In genomic region chr15:78672285-78673003, GRCh38 we compare ENCODE assay signal across 22 cellular contexts. TPM values are rescaled to one million over a fixed set of nuclear protein-coding genes. Genes with fewer than 3 reads are reported as not detected.
DNase-seq lines count a peak whose midpoint lies in the region; ATAC-seq and TF ChIP-seq lines count a peak whose summit lies in the region.
"Had no signal": no experiment of that assay in that cellular context is flagged by ENCODE, and none has a peak within 500 bp of the region (broad histone marks: within the 10 kb centered on the region; RNA-seq: fewer than 3 reads in every experiment).

No MANE protein-coding gene starts in this region.

- DNase-seq in Caco-2 (no peak), foreskin keratinocyte (peak in 1 of 2 donors; percentile 29), posterior vena cava (ENCODE audit: low spot score) (peak; percentile 20), 8988T (no peak)
- DNase-seq: GDM1; KBM-7; MV-4-11; NCI-H187 treated with DMSO at 0.1 percent for 48 hours; NCI-H345; ovary; RPMI8226; stimulated activated naive CD8-positive, alpha-beta T cell treated with anti-CD3 and anti-CD28 coated beads, Interleukin-15, amount 100 ng/mL, for 72 hours; T1000; upper lobe of left lung had no signal

- no peaks in the 10 kb centered on the region for H3K27me3 Mint-ChIP-seq in Caco-2 (ENCODE audit: insufficient read depth, unreplicated experiment)

- H3K4me1 ChIP-seq in Caco-2, result no peaks in the 10 kb centered on the region
- H3K4me1 ChIP-seq in foreskin keratinocyte, result peaks cover 5% of the 10 kb centered on the region
- H3K4me1 ChIP-seq: upper lobe of left lung had no signal

- no peaks in the 10 kb centered on the region for H3K9me3 Mint-ChIP-seq in Caco-2 (ENCODE audit: unreplicated experiment)
- H3K9me3 Mint-ChIP-seq: stimulated activated naive CD8-positive, alpha-beta T cell treated with anti-CD3 and anti-CD28 coated beads, Interleukin-15, amount 100 ng/mL, for 72 hours had no signal

- peaks cover 10% of the 10 kb centered on the region for H3K4me1 Mint-ChIP-seq in Caco-2 (ENCODE audit: low read depth, unreplicated experiment)
- H3K4me1 Mint-ChIP-seq: stimulated activated naive CD8-positive, alpha-beta T cell treated with anti-CD3 and anti-CD28 coated beads, Interleukin-15, amount 100 ng/mL, for 72 hours had no signal

- peak; percentile 23; the same call in 2 of the 3 replicates for ATAC-seq in SK-N-SH treated with all-trans-retinoic acid at 6 μM for 48 hours
- peak; percentile 53 for ATAC-seq in foreskin keratinocyte
- ATAC-seq in GM21576 (IDR thresholded peaks at IDR 0.05; ENCODE audit: unreplicated experiment), result no peak
- ATAC-seq in HG03045 (IDR thresholded peaks at IDR 0.05; ENCODE audit: unreplicated experiment), result no peak
- ATAC-seq in HG03108 (IDR thresholded peaks at IDR 0.05; ENCODE audit: unreplicated experiment), result no peak
- ATAC-seq: left lobe of liver; stimulated activated naive CD8-positive, alpha-beta T cell treated with anti-CD3 and anti-CD28 coated beads, Interleukin-15, amount 100 ng/mL, for 72 hours had no signal

- intact Hi-C loops in Caco-2 (cut with micrococcal nuclease; ENCODE audit: unreplicated experiment), result no loop called here
- intact Hi-C loops in posterior vena cava (cut with DNase I), result no loop called here

- H3K4me3 ChIP-seq in Caco-2 (ENCODE audit: low read depth, low read length), result no peak overlapping the region
- H3K4me3 ChIP-seq: ovary, upper lobe of left lung had no signal

- H3K27ac Mint-ChIP-seq in Caco-2 (ENCODE audit: unreplicated experiment), result peak overlapping the region; percentile 20
- H3K27ac Mint-ChIP-seq: dendritic cell treated with granulocyte-macrophage colony-stimulating factor and Interleukin-4, amounts not matched to agents 40 ng/mL and 50 ng/mL, for 4 days had no signal

- no peak overlapping the region for H3K4me3 Mint-ChIP-seq in Caco-2 (ENCODE audit: unreplicated experiment)
- H3K4me3 Mint-ChIP-seq: dendritic cell treated with granulocyte-macrophage colony-stimulating factor and Interleukin-4, amounts not matched to agents 40 ng/mL and 50 ng/mL, for 4 days; stimulated activated naive CD8-positive, alpha-beta T cell treated with anti-CD3 and anti-CD28 coated beads, Interleukin-15, amount 100 ng/mL, for 72 hours had no signal

- no peak overlapping the region for H3K27ac ChIP-seq in foreskin keratinocyte
- H3K27ac ChIP-seq: ovary, upper lobe of left lung had no signal

- no peaks in the 10 kb centered on the region for H3K36me3 ChIP-seq in Caco-2 (ENCODE audit: control insufficient read depth, insufficient read depth, low read length)
- H3K36me3 ChIP-seq: ovary, upper lobe of left lung had no signal

- H3K27me3 ChIP-seq in Caco-2 (replicated peaks; ENCODE audit: control insufficient read depth, insufficient read depth, low read length), result no peaks in the 10 kb centered on the region; the same call in 1 of the 2 replicates
- no peaks in the 10 kb centered on the region for H3K27me3 ChIP-seq in foreskin keratinocyte
- H3K27me3 ChIP-seq: ovary, upper lobe of left lung had no signal

- CTCF ChIA-PET in Caco-2 (lab: Charles Lee), result interaction anchor here (0.6 kb wide), 2 partner anchors 187 to 229 kb away, joined by 3 to 4 read pairs; no protein-coding TSS in a partner anchor

- no peaks in the 10 kb centered on the region for H3K36me3 Mint-ChIP-seq in Caco-2 (ENCODE audit: insufficient read depth, unreplicated experiment)

- no peak for TF ChIP-seq CTCF in Caco-2 (IDR thresholded peaks at IDR 0.05; ENCODE audit: insufficient read depth in 1 of 2, low read depth in 1 of 2, low read length in 1 of 2, severe bottlenecking in 1 of 2, unreplicated experiment in 1 of 2)
- no peak for TF ChIP-seq CTCF in foreskin keratinocyte (conservative IDR thresholded peaks at IDR 0.05)

- POLR2A ChIA-PET in Caco-2 (lab: Charles Lee), result no interaction called here

- BruUV-seq in Caco-2 (replicated peaks; lab: Mats Ljungman, UMichigan), result no TSS peak

- no peaks in the 10 kb centered on the region for H3K9me3 ChIP-seq in Caco-2
- H3K9me3 ChIP-seq: ovary, upper lobe of left lung had no signal

TF ChIP-seq in SK-N-SH treated with all-trans-retinoic acid at 6 μM for 48 hours, 23 proteins besides CTCF, POLR2A, EP300 and RAD21:
- TF ChIP-seq OSR1 (CRISPR knock-in tag; IDR thresholded peaks at IDR 0.05) (no peak), ESRRG (CRISPR knock-in tag; IDR thresholded peaks at IDR 0.05) (no peak), CREB5 (CRISPR knock-in tag; IDR thresholded peaks at IDR 0.05; ENCODE audit: low read depth) (no peak), POU6F1 (CRISPR knock-in tag; IDR thresholded peaks at IDR 0.05; ENCODE audit: borderline replicate concordance, low read depth) (no peak), ZFP3 (CRISPR knock-in tag; IDR thresholded peaks at IDR 0.05) (no peak), SNAI2 (CRISPR knock-in tag; IDR thresholded peaks at IDR 0.05) (no peak), RARB (CRISPR knock-in tag; IDR thresholded peaks at IDR 0.05) (no peak)

RNA-seq across cellular contexts. Expression of gene CHRNB4, which starts 31.4 kb away (rescaled TPM):
- 1.3 TPM in 1 of 2 replicates, not detected in the other for total RNA-seq in Caco-2 (2022)
- total RNA-seq in foreskin keratinocyte, result 0.07 and 0.14 TPM in 2 replicates
- polyA plus RNA-seq in foreskin keratinocyte, result 0.04 TPM in 1 of 2 replicates, not detected in the other
- total RNA-seq in posterior vena cava, result not detected
- total RNA-seq: glomerular endothelial cell, left lobe of liver, mononuclear cell, upper lobe of left lung had no signal

RNA-seq across cellular contexts. Expression of gene CHRNA3, which starts 51.6 kb away (rescaled TPM):
- total RNA-seq in Caco-2 (2022), result not detected in 2 replicates
- total RNA-seq in foreskin keratinocyte, result not detected in 2 replicates
- not detected in 2 replicates for polyA plus RNA-seq in foreskin keratinocyte
- not detected for total RNA-seq in posterior vena cava
- total RNA-seq: glomerular endothelial cell, left lobe of liver, mononuclear cell, ovary had no signal

Comparison
In these comparisons a context has a peak if more than half of its experiments do, and no peak if none do; other contexts are left out.
1. ATAC-seq: peak in SK-N-SH treated with all-trans-retinoic acid at 6 μM for 48 hours (single experiment) and foreskin keratinocyte (single experiment); none in GM21576 (single experiment), HG03045 (single experiment) and HG03108 (single experiment).